In genomic region chr5:151047814-151048425, GRCh38 we compare ENCODE assay signal across 8 cellular contexts. TPM values are rescaled to one million over a fixed set of nuclear protein-coding genes. Genes with fewer than 3 reads are reported as not detected.
DNase-seq lines count a peak whose midpoint lies in the region; ATAC-seq and TF ChIP-seq lines count a peak whose summit lies in the region.

No MANE protein-coding gene starts in this region.

- no peak overlapping the region for H3K9ac ChIP-seq in neural cell (ENCODE audit: low read length)

- no peaks in the 10 kb centered on the region for H3K36me3 ChIP-seq in neural cell (ENCODE audit: insufficient read depth, low read length)

- TF ChIP-seq RAD21 in neural cell (conservative IDR thresholded peaks at IDR 0.05) = no peak

- no peak overlapping the region for H3K4me2 ChIP-seq in neural cell (ENCODE audit: low read length)

- TF ChIP-seq CTCF in RWPE1 (conservative IDR thresholded peaks at IDR 0.05; ENCODE audit: low read depth) = peak; percentile 70
- TF ChIP-seq CTCF in neural cell (IDR thresholded peaks at IDR 0.05; ENCODE audit: poor library complexity, severe bottlenecking) = peak; percentile 40

- TF ChIP-seq EP300 in neural cell (conservative IDR thresholded peaks at IDR 0.05; ENCODE audit: poor library complexity, severe bottlenecking) = no peak

- CTCF ChIA-PET in RWPE1 (lab: Yijun Ruan, JAX) = interaction anchor here (0.5 to 8.0 kb wide), 29 partner anchors 8 to 495 kb away, joined by 3 to 138 read pairs (median 4); partner anchors contain the start of genes TNIP1 and ZNF300

- H2AFZ ChIP-seq in neural cell (ENCODE audit: low read depth, low read length) = no peak overlapping the region

- DNase-seq in D341Med (ENCODE audit: low spot score) (peak; percentile 76), RWPE1 (ENCODE audit: low spot score) (no peak), ureter (ENCODE audit: low spot score) (no peak), T1000 (lab: John Stamatoyannopoulos, UW) (no peak), NCI-H345 treated with DMSO at 0.1 percent for 48 hours (lab: John Stamatoyannopoulos, UW; ENCODE audit: unreplicated experiment) (no peak)
- DNase-seq in effector CD8-positive, alpha-beta T cell (lab: John Stamatoyannopoulos, UW) = peak; percentile 7

- no peak overlapping the region for H3K4me3 ChIP-seq in neural cell (ENCODE audit: low read length)

- ATAC-seq in GM21825 (IDR thresholded peaks at IDR 0.05; ENCODE audit: unreplicated experiment) = peak; percentile 60

- H3K27ac ChIP-seq in RWPE1 (no peak overlapping the region), neural cell (ENCODE audit: low read length) (no peak overlapping the region)

- H3K79me2 ChIP-seq in neural cell (replicated peaks; ENCODE audit: insufficient read depth, low read length) = no peaks in the 10 kb centered on the region

- H3F3A ChIP-seq in neural cell (ENCODE audit: insufficient read depth, low read length, poor library complexity, severe bottlenecking) = no peaks in the 10 kb centered on the region

- H3K9me3 ChIP-seq in neural cell (ENCODE audit: low read length) = no peaks in the 10 kb centered on the region

- no peaks in the 10 kb centered on the region for H3K9me2 ChIP-seq in neural cell (ENCODE audit: insufficient read depth, low read length)

- H3K27me3 ChIP-seq in neural cell (ENCODE audit: insufficient read depth, low read depth, low read length) = no peaks in the 10 kb centered on the region

- POLR2A ChIA-PET in RWPE1 (lab: Yijun Ruan, JAX; ENCODE audit: low non-redundant PET) = no interaction called here

- H4K20me1 ChIP-seq in neural cell (ENCODE audit: insufficient read depth) = no peaks in the 10 kb centered on the region

TF ChIP-seq in neural cell, 6 proteins besides CTCF, POLR2A, EP300 and RAD21:
- TF ChIP-seq SMC3 (conservative IDR thresholded peaks at IDR 0.05; ENCODE audit: poor library complexity) = no peak
- TF ChIP-seq TAF1 (IDR thresholded peaks at IDR 0.05; ENCODE audit: low read depth) = no peak
- TF ChIP-seq EZH2 (IDR thresholded peaks at IDR 0.05; ENCODE audit: borderline replicate concordance, insufficient read depth, low read length, poor library complexity, severe bottlenecking) = no peak
- no peak for TF ChIP-seq POLR2AphosphoS5 (IDR thresholded peaks at IDR 0.05)
- no peak for TF ChIP-seq REST (IDR thresholded peaks at IDR 0.05; ENCODE audit: borderline replicate concordance)
- TF ChIP-seq MXI1 (conservative IDR thresholded peaks at IDR 0.05; ENCODE audit: poor library complexity, severe bottlenecking) = no peak
TF ChIP-seq in neural cell: peak in this region for 0.

RNA-seq across cellular contexts. Expression of gene GPX3, which starts 27.5 kb away (rescaled TPM):
- 4.0 and 5.1 TPM in 2 replicates for polyA plus RNA-seq in neural cell
- polyA minus RNA-seq in neural cell = 3.2 and 5.2 TPM in 2 replicates
- total RNA-seq in ureter = 160 TPM

RNA-seq across cellular contexts. Expression of gene TNIP1, which starts 32.9 kb away (rescaled TPM):
- polyA plus RNA-seq in neural cell = 3.1 and 3.3 TPM in 2 replicates
- 4.2 and 4.9 TPM in 2 replicates for polyA minus RNA-seq in neural cell
- 75.4 TPM for total RNA-seq in ureter

Comparison
In these comparisons a context has a peak if more than half of its experiments do, and no peak if none do; other contexts are left out.
1. DNase-seq: peak in D341Med (single experiment) and effector CD8-positive, alpha-beta T cell (single experiment); none in RWPE1 (single experiment), ureter (single experiment), T1000 (single experiment) and NCI-H345 treated with DMSO at 0.1 percent for 48 hours (single experiment).